In genomic region chrX:124887572-124887971, GRCh38 we compare ENCODE assay signal across 11 cellular contexts.
"Had no signal": no experiment of that assay in that cellular context is flagged by ENCODE, and none has a peak within 500 bp of the region (broad histone marks: within the 10 kb centered on the region; RNA-seq: fewer than 3 reads in every experiment).

No MANE protein-coding gene starts in this region.

- FAIRE-seq: H1, H54 had no signal

- DNase-seq: GM23248, GOT3, H7, H9, HCEC 1CT, HFFc6 had no signal

- H3K27ac Mint-ChIP-seq: GM23338, H9, HFFc6 had no signal

- H3K27ac ChIP-seq: GM23248 had no signal

- H3K36me3 ChIP-seq: HAP-1 had no signal

- H3K4me1 Mint-ChIP-seq: GM23338, H9 had no signal

- H3K9me3 Mint-ChIP-seq: GM23338, HFFc6 had no signal

- H3K4me3 Mint-ChIP-seq: GM23338, H9, HFFc6 had no signal

- H3K4me1 ChIP-seq: HAP-1 had no signal

- H2AFZ ChIP-seq: GM23248, GM23338 had no signal

- H3K4me2 ChIP-seq: GM23338 had no signal

- ATAC-seq: GM23338, HCT116 had no signal

- H3K4me3 ChIP-seq: GM23248, GM23338, HAP-1 had no signal

- H3K9me3 ChIP-seq: HAP-1 had no signal

- H3K9ac ChIP-seq: GM23248 had no signal
